In the genomic region with DNA sequence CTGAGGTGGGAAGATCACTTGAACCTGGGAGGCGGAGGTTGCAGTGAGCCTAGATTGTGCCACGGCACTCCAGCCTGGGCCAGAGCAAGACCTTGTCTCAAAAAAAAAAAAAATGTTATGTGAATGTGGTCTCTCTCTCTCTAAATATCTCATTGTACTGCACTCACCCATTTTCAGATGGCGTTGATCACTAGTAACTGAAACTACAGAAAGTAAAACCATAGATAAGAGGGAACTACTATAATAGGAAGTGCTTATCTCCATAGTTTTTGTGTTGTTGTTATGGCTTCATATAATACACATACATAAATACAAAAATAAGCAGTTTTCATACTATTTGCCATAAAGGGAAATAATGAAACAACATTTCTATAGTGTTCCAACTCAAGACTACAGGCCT, we compare ENCODE assay signal across 22 cellular contexts. TPM values are rescaled to one million over a fixed set of nuclear protein-coding genes. Genes with fewer than 3 reads are reported as not detected.
DNase-seq lines count a peak whose midpoint lies in the region; ATAC-seq and TF ChIP-seq lines count a peak whose summit lies in the region.
"Had no signal": no experiment of that assay in that cellular context is flagged by ENCODE, and none has a peak within 500 bp of the region (broad histone marks: within the 10 kb centered on the region; RNA-seq: fewer than 3 reads in every experiment).

No MANE protein-coding gene starts in this region.

- no peaks in the 10 kb centered on the region for H3K36me3 ChIP-seq in left lung

- ATAC-seq in left lung: peak; percentile 26
- no peak for ATAC-seq in GM18519 (IDR thresholded peaks at IDR 0.05; ENCODE audit: low FRiP score, unreplicated experiment)
- ATAC-seq: HepG2, K562, SK-N-SH treated with all-trans-retinoic acid at 6 μM for 48 hours, T-cell had no signal

- intact Hi-C loops in left lung (cut with DNase I): no loop called here

- H3K4me3 ChIP-seq in left lung: no peak overlapping the region
- H3K4me3 ChIP-seq: K562, PC-9 had no signal

- H3K9me3 ChIP-seq in left lung: no peaks in the 10 kb centered on the region

- DNase-seq in CD1c-positive myeloid dendritic cell (ENCODE audit: extremely low spot score) (peak; percentile 25), MV-4-11 (lab: John Stamatoyannopoulos, UW) (peak; percentile 89), OCI-M1 (lab: John Stamatoyannopoulos, UW) (peak; percentile 25), left lung (no peak), NCI-H82 (lab: John Stamatoyannopoulos, UW) (no peak), NCI-H345 treated with DMSO at 0.1 percent for 48 hours (lab: John Stamatoyannopoulos, UW; ENCODE audit: unreplicated experiment) (no peak)
- DNase-seq: AML-193; C1 segment of cervical spinal cord; NCI-H1417; NCI-H187; NK-92 treated with Interleukin-12 subunit alpha and Interleukin-12 subunit beta, amount 100 ng/mL, for 24 hours; PC-9; SHP77 treated with DMSO at 0.1 percent for 48 hours; T-cell had no signal

- H3K27me3 ChIP-seq in left lung: no peaks in the 10 kb centered on the region

- H3K27ac ChIP-seq in left lung: no peak overlapping the region
- H3K27ac ChIP-seq: HL-60, PC-9, RWPE1 had no signal

- TF ChIP-seq CTCF in left lung (IDR thresholded peaks at IDR 0.05): no peak

- no peaks in the 10 kb centered on the region for H3K4me1 ChIP-seq in left lung

RNA-seq across cellular contexts. Expression of gene IL31RA, which starts 9.1 kb away (rescaled TPM):
- total RNA-seq in left lung: under 1 TPM; 0.16 to 0.55 TPM
- total RNA-seq: HepG2, HT-29, K562, NCI-H460, T-cell had no signal

Comparison
In these comparisons a context has a peak if more than half of its experiments do, and no peak if none do; other contexts are left out.
1. DNase-seq: peak in CD1c-positive myeloid dendritic cell (single experiment), MV-4-11 (single experiment) and OCI-M1 (single experiment); none in left lung (0 of 2), NCI-H82 (single experiment) and NCI-H345 treated with DMSO at 0.1 percent for 48 hours (single experiment).